Comparison of ENCODE assay signal across 16 cellular contexts in genomic region chr14:105337966-105338365, GRCh38. TPM values are rescaled to one million over a fixed set of nuclear protein-coding genes. Genes with fewer than 3 reads are reported as not detected.
DNase-seq lines count a peak whose midpoint lies in the region; ATAC-seq and FAIRE-seq lines count a peak whose summit lies in the region.
"Had no signal": no experiment of that assay in that cellular context is flagged by ENCODE, and none has a peak within 500 bp of the region (broad histone marks: within the 10 kb centered on the region; RNA-seq: fewer than 3 reads in every experiment).

No MANE protein-coding gene starts in this region.

- FAIRE-seq in small intestine (lab: Jason Lieb, UNC): no peak
- FAIRE-seq: islet of Langerhans had no signal

- H3K4me1 ChIP-seq in skeletal muscle tissue (ENCODE audit: control insufficient read depth in 3 of 3, insufficient read depth in 3 of 3, low read length in 3 of 3): peaks cover 72 to 85% (median 79%) of the 10 kb centered on the region in 3 donors
- no peaks in the 10 kb centered on the region for H3K4me1 ChIP-seq in small intestine (ENCODE audit: control insufficient read depth in 2 of 2, insufficient read depth in 1 of 2, low read depth in 1 of 2, low read length in 1 of 2)

- no peaks in the 10 kb centered on the region for H3K9me3 ChIP-seq in skeletal muscle tissue (ENCODE audit: control insufficient read depth in 3 of 3, low read length in 3 of 3)
- no peaks in the 10 kb centered on the region for H3K9me3 ChIP-seq in small intestine (ENCODE audit: control insufficient read depth, low read depth)

- DNase-seq in GF-D8 (lab: John Stamatoyannopoulos, UW) (peak; percentile 45), anterior cingulate cortex (lab: John Stamatoyannopoulos, UW) (peak in 34 of 58 donors; percentile 35 to 77 (median 54)), inferior parietal cortex (ENCODE audit: extremely low spot score) (peak; percentile 45), small intestine (no peak), NCI-H1436 (lab: John Stamatoyannopoulos, UW) (no peak)
- no peak for DNase-seq in activated naive CD4-positive, alpha-beta T cell treated with anti-CD3 and anti-CD28 coated beads, Interleukin-2, amount 50 U/mL, for 72 hours (ENCODE audit: low spot score in 2 of 2)
- DNase-seq in activated CD4-positive, alpha-beta T cell treated with anti-CD3 and anti-CD28 coated beads, Interleukin-2, amount 50 U/mL, for 4 hours: no peak
- DNase-seq: activated CD8-positive, alpha-beta T cell treated with anti-CD3 and anti-CD28 coated beads, Interleukin-2, amount 10 ng/mL, durations not matched to agents 7 days and 5 days; activated naive CD4-positive, alpha-beta T cell treated with anti-CD3 and anti-CD28 coated beads for 36 hours; cerebellar nuclear complex; PC-9; stimulated activated CD8-positive, alpha-beta memory T cell treated with anti-CD3 and anti-CD28 coated beads, Interleukin-4, amount 100 ng/mL, for 48 hours had no signal

- WGBS in small intestine, 3 donors: 69 to 88% (median 76%) methylated on average over 10 of the region's 10 CpGs

- H3K27ac ChIP-seq in skeletal muscle tissue (ENCODE audit: low read depth, low read length) (peak overlapping the region; percentile 83), small intestine (ENCODE audit: low read depth in 1 of 2, low read length in 1 of 2) (no peak overlapping the region)
- H3K27ac ChIP-seq: PC-9 had no signal

- no peak overlapping the region for H3K27ac Mint-ChIP-seq in activated naive CD4-positive, alpha-beta T cell treated with anti-CD3 and anti-CD28 coated beads, Interleukin-2, amount 50 U/mL, for 72 hours
- H3K27ac Mint-ChIP-seq: activated CD8-positive, alpha-beta T cell treated with anti-CD3 and anti-CD28 coated beads, Interleukin-2, amount 10 ng/mL, durations not matched to agents 7 days and 5 days; activated naive CD4-positive, alpha-beta T cell treated with anti-CD3 and anti-CD28 coated beads for 36 hours; natural killer cell treated with Interleukin-12 subunit alpha and Interleukin-12 subunit beta and Interleukin-15 and Interleukin-18, amount 100 ng/mL, for 72 hours; T-helper 2 cell treated with Interferon-gamma antibody and Interleukin-4, amounts not matched to agents 5 μg/mL and 100 μg/mL, for 36 hours had no signal

- H3K36me3 ChIP-seq in skeletal muscle tissue (ENCODE audit: control insufficient read depth in 3 of 3, insufficient read depth in 3 of 3, low read length in 3 of 3): no peaks in the 10 kb centered on the region
- H3K36me3 ChIP-seq in small intestine (ENCODE audit: control insufficient read depth in 2 of 2, insufficient read depth in 2 of 2, low read length in 2 of 2): no peaks in the 10 kb centered on the region

- H3K4me3 ChIP-seq in skeletal muscle tissue (ENCODE audit: low read length in 3 of 3) (peak overlapping the region; percentile 43 to 45 (median 43)), small intestine (ENCODE audit: low read depth in 1 of 2, low read length in 2 of 2) (no peak overlapping the region)
- H3K4me3 ChIP-seq: PC-9 had no signal

- ATAC-seq in activated naive CD4-positive, alpha-beta T cell treated with anti-CD3 and anti-CD28 coated beads, Interleukin-2, amount 50 U/mL, for 72 hours: no peak
- ATAC-seq: activated CD8-positive, alpha-beta T cell treated with anti-CD3 and anti-CD28 coated beads, Interleukin-2, amount 10 ng/mL, durations not matched to agents 7 days and 5 days; natural killer cell treated with Interleukin-12 subunit alpha and Interleukin-12 subunit beta and Interleukin-15 and Interleukin-18, amount 100 ng/mL, for 72 hours had no signal

- H3K27me3 ChIP-seq in skeletal muscle tissue (ENCODE audit: control insufficient read depth in 3 of 3, insufficient read depth in 3 of 3, low read length in 3 of 3) (no peaks in the 10 kb centered on the region), small intestine (ENCODE audit: control insufficient read depth in 2 of 2, insufficient read depth in 2 of 2, low read length in 2 of 2) (no peaks in the 10 kb centered on the region)

- H3K9me3 Mint-ChIP-seq in activated naive CD4-positive, alpha-beta T cell treated with anti-CD3 and anti-CD28 coated beads, Interleukin-2, amount 50 U/mL, for 72 hours: no peaks in the 10 kb centered on the region
- H3K9me3 Mint-ChIP-seq: activated naive CD4-positive, alpha-beta T cell treated with anti-CD3 and anti-CD28 coated beads for 36 hours; natural killer cell treated with Interleukin-12 subunit alpha and Interleukin-12 subunit beta and Interleukin-15 and Interleukin-18, amount 100 ng/mL, for 72 hours; T-helper 2 cell treated with Interferon-gamma antibody and Interleukin-4, amounts not matched to agents 5 μg/mL and 100 μg/mL, for 36 hours had no signal

- peak overlapping the region in 2 of 3 donors; percentile 43 to 82 for H3K9ac ChIP-seq in skeletal muscle tissue (ENCODE audit: low read depth in 1 of 3, low read length in 3 of 3)

- H3K36me3 Mint-ChIP-seq in activated naive CD4-positive, alpha-beta T cell treated with anti-CD3 and anti-CD28 coated beads, Interleukin-2, amount 50 U/mL, for 72 hours: no peaks in the 10 kb centered on the region
- H3K36me3 Mint-ChIP-seq: natural killer cell treated with Interleukin-12 subunit alpha and Interleukin-12 subunit beta and Interleukin-15 and Interleukin-18, amount 100 ng/mL, for 72 hours had no signal

RNA-seq across cellular contexts. Expression of gene PACS2, which starts 23.4 kb away (rescaled TPM):
- total RNA-seq in skeletal muscle tissue: 60.0 TPM
- polyA plus RNA-seq in small intestine: 10 to 100 TPM; 35.4 to 45.6 (median 44.1) TPM
- 10 to 100 TPM; 35.2 to 36.9 TPM for total RNA-seq in activated naive CD4-positive, alpha-beta T cell treated with anti-CD3 and anti-CD28 coated beads, Interleukin-2, amount 50 U/mL, for 72 hours

RNA-seq across cellular contexts. Expression of gene BRF1, which starts 37.2 kb away (rescaled TPM):
- total RNA-seq in skeletal muscle tissue: 38.1 TPM
- 10 to 100 TPM; 18.4 to 28.0 (median 20.3) TPM for polyA plus RNA-seq in small intestine
- total RNA-seq in activated naive CD4-positive, alpha-beta T cell treated with anti-CD3 and anti-CD28 coated beads, Interleukin-2, amount 50 U/mL, for 72 hours: 10 to 100 TPM; 38.2 to 41.7 TPM

Comparison
In these comparisons a context has a peak if more than half of its experiments do, and no peak if none do; other contexts are left out.
1. DNase-seq: peak in GF-D8 (single experiment), anterior cingulate cortex (34 of 58) and inferior parietal cortex (single experiment); none in small intestine (single experiment), activated naive CD4-positive, alpha-beta T cell treated with anti-CD3 and anti-CD28 coated beads, Interleukin-2, amount 50 U/mL, for 72 hours (0 of 2), NCI-H1436 (single experiment) and activated CD4-positive, alpha-beta T cell treated with anti-CD3 and anti-CD28 coated beads, Interleukin-2, amount 50 U/mL, for 4 hours (0 of 2).
2. H3K4me3 ChIP-seq: peak in skeletal muscle tissue (3 of 3); none in small intestine (0 of 2).